Comparison of ENCODE assay signal across 24 cellular contexts in genomic region chr14:71060274-71060673, GRCh38.
DNase-seq lines count a peak whose midpoint lies in the region; ATAC-seq, FAIRE-seq and TF ChIP-seq lines count a peak whose summit lies in the region.
"Had no signal": no experiment of that assay in that cellular context is flagged by ENCODE, and none has a peak within 500 bp of the region (broad histone marks: within the 10 kb centered on the region; RNA-seq: fewer than 3 reads in every experiment).

No MANE protein-coding gene starts in this region.

- no peaks in the 10 kb centered on the region for H4K20me1 ChIP-seq in GM23338 (replicated peaks; ENCODE audit: insufficient read depth)

- H3K79me2 ChIP-seq in GM23338 (replicated peaks; ENCODE audit: insufficient read depth): no peaks in the 10 kb centered on the region

- H3K9me3 ChIP-seq in Peyer's patch: no peaks in the 10 kb centered on the region

- H3K27ac ChIP-seq in GM23338 (ENCODE audit: low read depth) (no peak overlapping the region), brain microvascular endothelial cell (peak overlapping the region; percentile 38), Peyer's patch (peak overlapping the region in 1 of 4 donors; percentile 1)
- H3K27ac ChIP-seq: left lung, upper lobe of left lung had no signal

- H3K9me3 Mint-ChIP-seq in activated T-cell treated with anti-CD3 and anti-CD28 coated beads, Interleukin-2, amount 50 U/mL, for 24 hours: no peaks in the 10 kb centered on the region
- H3K9me3 Mint-ChIP-seq in activated T-cell treated with anti-CD3 and anti-CD28 coated beads, Interleukin-2, amount 50 U/mL, for 4 hours: peaks cover 3% of the 10 kb centered on the region
- H3K9me3 Mint-ChIP-seq in GM23338 (peaks cover 2% of the 10 kb centered on the region; the same call in 2 of the 3 replicates), osteocyte (ENCODE audit: unreplicated experiment) (peaks cover 2% of the 10 kb centered on the region)

- H3K4me3 Mint-ChIP-seq in activated T-cell treated with anti-CD3 and anti-CD28 coated beads, Interleukin-2, amount 50 U/mL, for 24 hours: no peak overlapping the region
- no peak overlapping the region for H3K4me3 Mint-ChIP-seq in activated T-cell treated with anti-CD3 and anti-CD28 coated beads, Interleukin-2, amount 50 U/mL, for 4 hours
- no peak overlapping the region for H3K4me3 Mint-ChIP-seq in GM23338
- H3K4me3 Mint-ChIP-seq in osteocyte (ENCODE audit: unreplicated experiment): no peak overlapping the region
- H3K4me3 Mint-ChIP-seq: neural crest cell had no signal

- H3K27me3 Mint-ChIP-seq in activated T-cell treated with anti-CD3 and anti-CD28 coated beads, Interleukin-2, amount 50 U/mL, for 24 hours: no peaks in the 10 kb centered on the region
- no peaks in the 10 kb centered on the region for H3K27me3 Mint-ChIP-seq in activated T-cell treated with anti-CD3 and anti-CD28 coated beads, Interleukin-2, amount 50 U/mL, for 4 hours (ENCODE audit: low read depth)
- no peaks in the 10 kb centered on the region for H3K27me3 Mint-ChIP-seq in GM23338 (ENCODE audit: insufficient read depth, low read depth, poor library complexity)
- no peaks in the 10 kb centered on the region for H3K27me3 Mint-ChIP-seq in osteocyte (ENCODE audit: unreplicated experiment)

- no peaks in the 10 kb centered on the region for H3K27me3 ChIP-seq in GM23338 (ENCODE audit: insufficient read depth)
- no peaks in the 10 kb centered on the region for H3K27me3 ChIP-seq in brain microvascular endothelial cell (replicated peaks)
- H3K27me3 ChIP-seq in Peyer's patch: no peaks in the 10 kb centered on the region
- H3K27me3 ChIP-seq: left lung, upper lobe of left lung had no signal

- H3K4me1 ChIP-seq in GM23338 (ENCODE audit: insufficient read depth) (no peaks in the 10 kb centered on the region), Peyer's patch (no peaks in the 10 kb centered on the region)
- H3K4me1 ChIP-seq: left lung, upper lobe of left lung had no signal

- DNase-seq in activated T-cell treated with anti-CD3 and anti-CD28 coated beads, Interleukin-2, amount 50 U/mL, for 24 hours: no peak
- no peak for DNase-seq in activated T-cell treated with anti-CD3 and anti-CD28 coated beads, Interleukin-2, amount 50 U/mL, for 4 hours
- no peak for DNase-seq in GM23338 (ENCODE audit: low spot score)
- DNase-seq in brain microvascular endothelial cell: no peak
- no peak for DNase-seq in osteocyte (ENCODE audit: extremely low spot score, unreplicated experiment)
- DNase-seq in Peyer's patch: no peak
- DNase-seq in GM19239 (ENCODE audit: insufficient read length, low spot score): no peak
- DNase-seq: activated CD4-positive, alpha-beta T cell treated with anti-CD3 and anti-CD28 coated beads for 1 hour; activated naive CD4-positive, alpha-beta T cell; C1 segment of cervical spinal cord; cortex of kidney; left lung; midbrain; NCI-H1436 treated with DMSO at 0.1 percent for 48 hours; NCI-H2171 treated with DMSO at 0.1 percent for 48 hours; NCI-H69; stimulated activated CD4-positive, alpha-beta T cell treated with anti-CD3 and anti-CD28 coated beads, Interleukin-4, amount 100 ng/mL, for 4 hours; upper lobe of left lung had no signal

- H3K4me3 ChIP-seq in GM23338 (no peak overlapping the region), brain microvascular endothelial cell (ENCODE audit: low read depth, low read length) (no peak overlapping the region), Peyer's patch (no peak overlapping the region)
- H3K4me3 ChIP-seq: A549, left lung, upper lobe of left lung had no signal

- TF ChIP-seq POLR2A in Peyer's patch (IDR thresholded peaks at IDR 0.05): no peak

- peaks cover 88% of the 10 kb centered on the region for H3K36me3 Mint-ChIP-seq in activated T-cell treated with anti-CD3 and anti-CD28 coated beads, Interleukin-2, amount 50 U/mL, for 24 hours (ENCODE audit: low read depth)
- H3K36me3 Mint-ChIP-seq in activated T-cell treated with anti-CD3 and anti-CD28 coated beads, Interleukin-2, amount 50 U/mL, for 4 hours (ENCODE audit: insufficient read depth): peaks cover 56% of the 10 kb centered on the region
- H3K36me3 Mint-ChIP-seq in GM23338 (ENCODE audit: low read depth) (peaks cover 61% of the 10 kb centered on the region), osteocyte (ENCODE audit: unreplicated experiment) (peaks cover 56% of the 10 kb centered on the region)

- no peak overlapping the region for H2AFZ ChIP-seq in GM23338

- ATAC-seq in activated T-cell treated with anti-CD3 and anti-CD28 coated beads, Interleukin-2, amount 50 U/mL, for 4 hours: no peak
- ATAC-seq in GM23338: no peak
- ATAC-seq in HG02970 (IDR thresholded peaks at IDR 0.05; ENCODE audit: low FRiP score, unreplicated experiment): no peak
- ATAC-seq: A549, left lung, Right ventricle myocardium inferior had no signal

- peaks cover 2% of the 10 kb centered on the region for H3K4me1 Mint-ChIP-seq in activated T-cell treated with anti-CD3 and anti-CD28 coated beads, Interleukin-2, amount 50 U/mL, for 24 hours (ENCODE audit: low read depth)
- peaks cover 2% of the 10 kb centered on the region for H3K4me1 Mint-ChIP-seq in activated T-cell treated with anti-CD3 and anti-CD28 coated beads, Interleukin-2, amount 50 U/mL, for 4 hours (ENCODE audit: low read depth)
- no peaks in the 10 kb centered on the region for H3K4me1 Mint-ChIP-seq in GM23338
- peaks cover 2% of the 10 kb centered on the region for H3K4me1 Mint-ChIP-seq in osteocyte (ENCODE audit: unreplicated experiment)
- H3K4me1 Mint-ChIP-seq: neural crest cell had no signal

- no peak for FAIRE-seq in GM19239 (lab: Jason Lieb, UNC)
- FAIRE-seq: A549, endometrium, TTC549 had no signal

- H3F3A ChIP-seq in GM23338 (replicated peaks; ENCODE audit: low read depth): no peaks in the 10 kb centered on the region

- peak overlapping the region; percentile 39 for H3K27ac Mint-ChIP-seq in activated T-cell treated with anti-CD3 and anti-CD28 coated beads, Interleukin-2, amount 50 U/mL, for 24 hours
- H3K27ac Mint-ChIP-seq in GM23338 (0 out of 2 replicates have a peak overlapping the region, but pooled peaks have one; percentile 30), osteocyte (ENCODE audit: unreplicated experiment) (peak overlapping the region; percentile 44)

- no peaks in the 10 kb centered on the region for H3K9me2 ChIP-seq in GM23338 (ENCODE audit: insufficient read depth)

- H3K4me2 ChIP-seq in GM23338: no peak overlapping the region
- H3K4me2 ChIP-seq: A549 had no signal

- no peak for TF ChIP-seq CTCF in GM23338 (conservative IDR thresholded peaks at IDR 0.05; ENCODE audit: low read depth in 2 of 2)
- no peak for TF ChIP-seq CTCF in brain microvascular endothelial cell (IDR thresholded peaks at IDR 0.05; ENCODE audit: low read depth, low read length, missing control alignments)
- TF ChIP-seq CTCF in osteocyte (IDR thresholded peaks at IDR 0.05): no peak
- TF ChIP-seq CTCF in Peyer's patch (IDR thresholded peaks at IDR 0.05): no peak

- in situ Hi-C loops in brain microvascular endothelial cell (cut with HindIII; ENCODE audit: low pct_ligation_motif_present, low sequenced_read_pairs): no loop called here

- H3K36me3 ChIP-seq in GM23338 (ENCODE audit: insufficient read depth) (peaks cover 40% of the 10 kb centered on the region), brain microvascular endothelial cell (replicated peaks) (peaks cover 13% of the 10 kb centered on the region), Peyer's patch (peaks cover 0 to 67% (median 0%) of the 10 kb centered on the region in 3 donors)

TF ChIP-seq in GM23338, 12 proteins besides CTCF, POLR2A, EP300 and RAD21:
- no peak for TF ChIP-seq EZH2 (IDR thresholded peaks at IDR 0.05; ENCODE audit: low read depth, unreplicated experiment)
- no peak for TF ChIP-seq POLR2AphosphoS5 (IDR thresholded peaks at IDR 0.05; ENCODE audit: low read depth)
- no peak for TF ChIP-seq JUNB (IDR thresholded peaks at IDR 0.05; ENCODE audit: unreplicated experiment)
- TF ChIP-seq CREB1 (CRISPR knock-in tag; IDR thresholded peaks at IDR 0.05; ENCODE audit: low read depth): no peak
- TF ChIP-seq NANOG (IDR thresholded peaks at IDR 0.05; ENCODE audit: borderline replicate concordance): no peak
- no peak for TF ChIP-seq REST (IDR thresholded peaks at IDR 0.05; ENCODE audit: unreplicated experiment)
- TF ChIP-seq ZNF114 (CRISPR knock-in tag; IDR thresholded peaks at IDR 0.05): no peak
- TF ChIP-seq ZNF331 (CRISPR knock-in tag; IDR thresholded peaks at IDR 0.05; ENCODE audit: low read depth): no peak
